14 cellular contexts compared by ENCODE assay signal in the genomic region with DNA sequence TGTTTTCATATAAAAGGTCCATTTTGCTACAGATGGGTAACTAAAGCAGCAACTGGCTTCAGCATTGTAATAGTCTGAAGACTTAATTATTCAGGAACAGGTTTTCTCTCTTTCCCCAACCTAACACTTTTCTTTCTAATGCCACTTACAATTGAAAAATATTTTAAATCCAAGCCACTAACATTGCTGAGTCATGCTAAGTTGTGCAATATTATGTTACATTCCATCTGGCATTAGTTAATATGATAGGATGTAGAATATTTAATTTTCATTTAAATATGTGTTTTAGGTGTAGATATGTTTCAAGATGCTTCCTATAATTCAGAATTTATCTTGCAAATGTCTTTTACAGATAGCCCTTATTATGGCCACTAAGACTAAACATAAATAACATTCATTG.
DNase-seq lines count a peak whose midpoint lies in the region; ATAC-seq and TF ChIP-seq lines count a peak whose summit lies in the region.
"Had no signal": no experiment of that assay in that cellular context is flagged by ENCODE, and none has a peak within 500 bp of the region (broad histone marks: within the 10 kb centered on the region; RNA-seq: fewer than 3 reads in every experiment).

No MANE protein-coding gene starts in this region.

- in situ Hi-C loops in astrocyte of the cerebellum (cut with HindIII; ENCODE audit: low sequenced_read_pairs), result no loop called here

- DNase-seq in AG08395 (ENCODE audit: low spot score) (peak; percentile 49), HT1080 (ENCODE audit: low read depth) (peak; percentile 16), astrocyte of the cerebellum (ENCODE audit: low read depth) (peak; percentile 39), hepatic stellate cell (ENCODE audit: low spot score) (peak; percentile 4), islet precursor cell (no peak), SIG-M5 treated with dmso at 0.1 percent for 504 hours (lab: John Stamatoyannopoulos, UW; ENCODE audit: unreplicated experiment) (no peak), NCI-H2029 (lab: John Stamatoyannopoulos, UW) (no peak)
- DNase-seq: activated naive CD4-positive, alpha-beta T cell treated with Interleukin-2 at 50 U/mL for 16 hours; colonic mucosa; gastrocnemius medialis; MM.1S; NCI-H345; T-helper 17 cell had no signal

- no peak overlapping the region for H3K4me3 ChIP-seq in astrocyte of the cerebellum (ENCODE audit: low read depth, low read length)
- H3K4me3 ChIP-seq: colonic mucosa, gastrocnemius medialis had no signal

- no peak for TF ChIP-seq CTCF in astrocyte of the cerebellum (IDR thresholded peaks at IDR 0.05; ENCODE audit: low read depth, low read length, missing control alignments)

- no peak for ATAC-seq in GM21825 (IDR thresholded peaks at IDR 0.05; ENCODE audit: unreplicated experiment)
- ATAC-seq: gastrocnemius medialis, T-helper 17 cell had no signal

Comparison
In these comparisons a context has a peak if more than half of its experiments do, and no peak if none do; other contexts are left out.
1. DNase-seq: peak in AG08395 (single experiment), HT1080 (single experiment), astrocyte of the cerebellum (single experiment) and hepatic stellate cell (single experiment); none in islet precursor cell (single experiment), SIG-M5 treated with dmso at 0.1 percent for 504 hours (single experiment) and NCI-H2029 (single experiment).